Comparison of ENCODE assay signal across 9 cellular contexts in the genomic region with DNA sequence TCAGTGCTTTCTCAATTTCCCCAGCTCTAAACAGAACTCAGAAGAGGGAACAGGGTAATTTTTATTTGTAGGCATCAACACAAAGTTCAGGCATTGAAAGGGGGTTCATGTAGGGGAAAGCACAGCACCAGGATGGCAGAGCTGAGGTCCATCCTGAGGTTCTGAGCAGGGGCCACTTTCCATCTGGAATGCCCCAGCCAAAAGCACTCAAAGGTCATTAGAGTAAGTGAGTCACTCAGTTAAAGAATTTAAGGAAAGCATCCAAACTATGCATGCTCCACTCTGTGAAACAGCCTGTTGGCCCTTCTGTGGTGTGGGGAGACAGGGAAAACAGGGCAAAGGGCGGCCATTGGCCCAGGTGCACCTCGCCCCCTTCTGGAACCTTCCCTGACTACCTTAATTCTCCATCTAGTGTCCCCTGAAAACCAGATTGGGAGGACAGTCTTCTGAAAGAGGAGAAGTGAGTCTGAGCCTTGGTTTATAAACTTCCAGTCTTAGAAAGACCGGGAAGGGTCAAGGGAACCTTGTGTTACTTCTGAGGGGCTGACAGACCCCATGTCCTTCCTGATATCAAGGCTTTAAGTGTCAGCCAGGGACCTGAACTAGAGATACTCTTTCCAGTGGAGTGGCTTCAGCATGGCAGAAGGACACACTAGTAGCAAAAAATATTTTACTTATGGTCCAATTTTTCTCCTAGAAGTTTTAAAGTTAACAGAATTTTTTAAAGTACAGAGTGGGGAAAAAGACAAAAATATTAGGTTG.
A peak's percentile ranks its signal among the peaks of the same experiment; 100 is the strongest.
DNase-seq lines count a peak whose midpoint lies in the region; ATAC-seq lines count a peak whose summit lies in the region.
"Had no signal": no experiment of that assay in that cellular context is flagged by ENCODE, and none has a peak within 500 bp of the region (broad histone marks: within the 10 kb centered on the region; RNA-seq: fewer than 3 reads in every experiment).

No MANE protein-coding gene starts in this region.

- ATAC-seq in GM18517 (IDR thresholded peaks at IDR 0.05; ENCODE audit: unreplicated experiment) (no peak), GM21447 (IDR thresholded peaks at IDR 0.05; ENCODE audit: unreplicated experiment) (no peak)

- DNase-seq in GM04504 (ENCODE audit: low read depth) = peak; percentile 74
- peak; percentile 69 to 87 for DNase-seq in SW 1271 (lab: John Stamatoyannopoulos, UW)
- DNase-seq in glomerular visceral epithelial cell (ENCODE audit: extremely low spot score) = peak; percentile 89
- DNase-seq in renal cortical epithelial cell (ENCODE audit: low read depth) = peak; percentile 97
- no peak for DNase-seq in activated T-cell treated with anti-CD3 and anti-CD28 coated beads, Interleukin-2, amount 50 U/mL, for 48 hours
- no peak for DNase-seq in HuH-7 (ENCODE audit: low spot score)
- DNase-seq: glutamatergic neuron had no signal

Comparison
In these comparisons a context has a peak if more than half of its experiments do, and no peak if none do; other contexts are left out.
1. DNase-seq: peak in GM04504 (single experiment), SW 1271 (2 of 2), glomerular visceral epithelial cell (single experiment) and renal cortical epithelial cell (single experiment); none in activated T-cell treated with anti-CD3 and anti-CD28 coated beads, Interleukin-2, amount 50 U/mL, for 48 hours (0 of 2) and HuH-7 (single experiment).